In genomic region chr2:236548179-236548918, GRCh38 we compare ENCODE assay signal across 12 cellular contexts. TPM values are rescaled to one million over a fixed set of nuclear protein-coding genes. Genes with fewer than 3 reads are reported as not detected.
DNase-seq lines count a peak whose midpoint lies in the region; ATAC-seq and TF ChIP-seq lines count a peak whose summit lies in the region.
"Had no signal": no experiment of that assay in that cellular context is flagged by ENCODE, and none has a peak within 500 bp of the region (broad histone marks: within the 10 kb centered on the region; RNA-seq: fewer than 3 reads in every experiment).

No MANE protein-coding gene starts in this region.

- peak overlapping the region; percentile 59 for H3K27ac ChIP-seq in CD4-positive, alpha-beta T cell (ENCODE audit: low read depth, low read length)
- H3K27ac ChIP-seq in GM23248 (no peak overlapping the region; the same call in 1 of the 2 replicates), ascending aorta (peak overlapping the region; percentile 19 to 37)

- H4K20me1 ChIP-seq in GM23248 (ENCODE audit: insufficient read depth): no peaks in the 10 kb centered on the region

- intact Hi-C loops in CD4-positive, alpha-beta T cell (cut with DNase I, micrococcal nuclease): loop anchor here in 1 of 2 experiments (5.0 kb wide), 1 partner anchor 36 kb away; no protein-coding TSS in a partner anchor
- intact Hi-C loops in ascending aorta (cut with DNase I): no loop called here

- H3K36me3 Mint-ChIP-seq in CD4-positive, alpha-beta T cell (ENCODE audit: low read depth): peaks cover 16% of the 10 kb centered on the region
- H3K36me3 Mint-ChIP-seq in naive B cell: no peaks in the 10 kb centered on the region

- H3K4me1 ChIP-seq in GM23248 (ENCODE audit: insufficient read depth) (no peaks in the 10 kb centered on the region), ascending aorta (peaks cover 0 to 3% of the 10 kb centered on the region in 2 donors)

- no peak for TF ChIP-seq CTCF in CD4-positive, alpha-beta T cell (IDR thresholded peaks at IDR 0.05)
- TF ChIP-seq CTCF in ascending aorta (IDR thresholded peaks at IDR 0.05): no peak

- no peaks in the 10 kb centered on the region for H3K79me2 ChIP-seq in GM23248 (ENCODE audit: insufficient read depth)

- ATAC-seq in CD4-positive, alpha-beta T cell (ENCODE audit: poor library complexity): no peak
- ATAC-seq in naive B cell (ENCODE audit: low read depth in 2 of 2) (no peak), GM21360 (IDR thresholded peaks at IDR 0.05; ENCODE audit: unreplicated experiment) (no peak), GM19395 (IDR thresholded peaks at IDR 0.05; ENCODE audit: unreplicated experiment) (no peak)
- ATAC-seq: activated CD4-positive, CD25-positive, alpha-beta regulatory T cell treated with anti-CD3 and anti-CD28 coated beads, Interleukin-2, amount 50 U/mL, for 24 hours had no signal

- no peaks in the 10 kb centered on the region for H3K27me3 ChIP-seq in CD4-positive, alpha-beta T cell (ENCODE audit: control insufficient read depth, insufficient read depth, low read length)
- H3K27me3 ChIP-seq in GM23248 (replicated peaks; ENCODE audit: insufficient read depth): no peaks in the 10 kb centered on the region; the same call in 1 of the 2 replicates
- no peaks in the 10 kb centered on the region for H3K27me3 ChIP-seq in ascending aorta

- H3K9me3 Mint-ChIP-seq in CD4-positive, alpha-beta T cell: no peaks in the 10 kb centered on the region
- H3K9me3 Mint-ChIP-seq in naive B cell: no peaks in the 10 kb centered on the region

- H3K4me3 Mint-ChIP-seq in CD4-positive, alpha-beta T cell: peak overlapping the region; percentile 62
- H3K4me3 Mint-ChIP-seq in naive B cell: peak overlapping the region in 4 of 8 donors; percentile 29 to 86 (median 55)

- H3K4me3 ChIP-seq in GM23248: no peak overlapping the region
- H3K4me3 ChIP-seq in ascending aorta: no peak overlapping the region

- DNase-seq in CD4-positive, alpha-beta T cell: no peak
- DNase-seq in GM23248: peak; percentile 52
- no peak for DNase-seq in ascending aorta (ENCODE audit: low spot score in 2 of 2)
- DNase-seq in naive B cell: no peak
- no peak for DNase-seq in OCI-M2 (lab: John Stamatoyannopoulos, UW; ENCODE audit: unreplicated experiment)
- DNase-seq: amniotic stem cell; mammary epithelial cell; MM.1S; stimulated activated CD4-positive, alpha-beta T cell treated with anti-CD3 and anti-CD28 coated beads, Interleukin-4, amount 100 ng/mL, for 1 hour had no signal

- H3K4me1 Mint-ChIP-seq in CD4-positive, alpha-beta T cell (ENCODE audit: low read depth): peaks cover 87% of the 10 kb centered on the region
- peaks cover 62 to 95% (median 82%) of the 10 kb centered on the region in 3 donors for H3K4me1 Mint-ChIP-seq in naive B cell

- H3K9me2 ChIP-seq in GM23248 (ENCODE audit: insufficient read depth): no peaks in the 10 kb centered on the region

- in situ Hi-C loops in GM23248 (cut with MboI): no loop called here

- H3K36me3 ChIP-seq in GM23248 (ENCODE audit: low read depth) (no peaks in the 10 kb centered on the region), ascending aorta (no peaks in the 10 kb centered on the region)

- H3K9ac ChIP-seq in GM23248: no peak overlapping the region

- H3F3A ChIP-seq in GM23248 (ENCODE audit: insufficient read depth): no peaks in the 10 kb centered on the region

- no peaks in the 10 kb centered on the region for H3K27me3 Mint-ChIP-seq in CD4-positive, alpha-beta T cell
- H3K27me3 Mint-ChIP-seq in naive B cell: no peaks in the 10 kb centered on the region

- H3K4me2 ChIP-seq in GM23248 (ENCODE audit: unreplicated experiment): no peak overlapping the region

- H3K27ac Mint-ChIP-seq in CD4-positive, alpha-beta T cell: peak overlapping the region; percentile 89
- peak overlapping the region; percentile 76 to 99 (median 88) for H3K27ac Mint-ChIP-seq in naive B cell

- 57 to 64% methylated on average over 5 of the region's 5 CpGs for WGBS in GM23248 (ENCODE audit: low coverage in 1 of 2, low lambda C conversion rate in 2 of 2, missing lambda C conversion rate in 2 of 2), 2 experiments

- POLR2A ChIA-PET in CD4-positive, alpha-beta T cell (lab: Charles Lee): interaction anchor here (1.1 to 2.3 kb wide), 5 partner anchors 10 to 35 kb away, joined by 3 to 11 read pairs (median 4); no protein-coding TSS in a partner anchor

- CTCF ChIA-PET in CD4-positive, alpha-beta T cell (lab: Charles Lee): interaction anchor here (0.9 to 2.8 kb wide), 2 partner anchors 35 kb away, joined by 3 to 13 read pairs; no protein-coding TSS in a partner anchor

- no peaks in the 10 kb centered on the region for H3K9me3 ChIP-seq in CD4-positive, alpha-beta T cell (ENCODE audit: control insufficient read depth, low read length)
- no peaks in the 10 kb centered on the region for H3K9me3 ChIP-seq in GM23248 (ENCODE audit: low read depth)
- peaks cover 0 to 9% of the 10 kb centered on the region in 2 donors for H3K9me3 ChIP-seq in ascending aorta

- no peak overlapping the region for H2AFZ ChIP-seq in GM23248

RNA-seq across cellular contexts. Expression of gene ACKR3, which starts 21.3 kb away (rescaled TPM):
- under 1 TPM; 0.61 to 0.74 TPM for total RNA-seq in CD4-positive, alpha-beta T cell
- total RNA-seq in GM23248 (2014; rRNA removed; shearing (Covaris generic)): 6.1 and 10.1 TPM in 2 replicates
- polyA plus RNA-seq in GM23248 (2016; fragmentation: Nextera tagmentation; extraction: Ambion mirVana) (8.5 and 10.4 TPM in 2 replicates), naive B cell (ENCODE audit: low read depth in 6 of 6) (1 to 10 TPM in 5 of 6 donors, under 1 TPM in 1; 0.28 to 3.4 (median 2.0) TPM)
- total RNA-seq in ascending aorta: 75.6 TPM
